12 cellular contexts compared by ENCODE assay signal in genomic region chr4:4455199-4455865, GRCh38.
DNase-seq lines count a peak whose midpoint lies in the region; ATAC-seq and TF ChIP-seq lines count a peak whose summit lies in the region.
"Had no signal": no experiment of that assay in that cellular context is flagged by ENCODE, and none has a peak within 500 bp of the region (broad histone marks: within the 10 kb centered on the region; RNA-seq: fewer than 3 reads in every experiment).

No MANE protein-coding gene starts in this region.

- H3K4me1 ChIP-seq in upper lobe of left lung, result no peaks in the 10 kb centered on the region

- H3K9me3 Mint-ChIP-seq in WTC11, result no peaks in the 10 kb centered on the region
- H3K9me3 Mint-ChIP-seq in activated CD4-positive, alpha-beta memory T cell treated with anti-CD3 and anti-CD28 coated beads, Interleukin-2, amount 10 ng/mL, durations not matched to agents 7 days and 5 days, result no peaks in the 10 kb centered on the region

- peaks cover 6 to 82% (median 36%) of the 10 kb centered on the region in 4 donors for H3K36me3 ChIP-seq in upper lobe of left lung

- H3K36me3 Mint-ChIP-seq in WTC11, result peaks cover 23% of the 10 kb centered on the region
- H3K36me3 Mint-ChIP-seq in activated CD4-positive, alpha-beta memory T cell treated with anti-CD3 and anti-CD28 coated beads, Interleukin-2, amount 10 ng/mL, durations not matched to agents 7 days and 5 days (ENCODE audit: low read depth), result peaks cover 15% of the 10 kb centered on the region

- POLR2A ChIA-PET in WTC11 (lab: Charles Lee), result no interaction called here
- POLR2A ChIA-PET in activated CD4-positive, alpha-beta memory T cell treated with anti-CD3 and anti-CD28 coated beads, Interleukin-2, amount 10 ng/mL, durations not matched to agents 7 days and 5 days (lab: Charles Lee), result no interaction called here

- H3K4me3 ChIP-seq in upper lobe of left lung, result no peak overlapping the region
- H3K4me3 ChIP-seq: BLaER1, coronary artery had no signal

- no peak for TF ChIP-seq EP300 in upper lobe of left lung (IDR thresholded peaks at IDR 0.05)

- no peak overlapping the region for H3K27ac ChIP-seq in upper lobe of left lung
- H3K27ac ChIP-seq: BLaER1, coronary artery had no signal

- whole genome bisulfite sequencing in upper lobe of left lung, 2 donors, result 95 to 97% methylated on average over 4 to 5 of the region's 5 CpGs

- peak; percentile 65 for ATAC-seq in GM18508 (IDR thresholded peaks at IDR 0.05; ENCODE audit: insufficient read depth, unreplicated experiment)
- ATAC-seq in GM21528 (IDR thresholded peaks at IDR 0.05; ENCODE audit: low FRiP score, unreplicated experiment), result peak; percentile 76
- ATAC-seq in HG03342 (IDR thresholded peaks at IDR 0.05; ENCODE audit: unreplicated experiment), result peak; percentile 65
- no peak for ATAC-seq in WTC11
- no peak for ATAC-seq in upper lobe of left lung (ENCODE audit: low FRiP score in 2 of 2)

- no peak for TF ChIP-seq CTCF in WTC11 (IDR thresholded peaks at IDR 0.05)
- no peak for TF ChIP-seq CTCF in upper lobe of left lung (IDR thresholded peaks at IDR 0.05)

- H3K4me1 Mint-ChIP-seq in WTC11, result peaks cover 45% of the 10 kb centered on the region
- H3K4me1 Mint-ChIP-seq in activated CD4-positive, alpha-beta memory T cell treated with anti-CD3 and anti-CD28 coated beads, Interleukin-2, amount 10 ng/mL, durations not matched to agents 7 days and 5 days, result peaks cover 2% of the 10 kb centered on the region

- H3K4me3 Mint-ChIP-seq in WTC11, result no peak overlapping the region
- H3K4me3 Mint-ChIP-seq in activated CD4-positive, alpha-beta memory T cell treated with anti-CD3 and anti-CD28 coated beads, Interleukin-2, amount 10 ng/mL, durations not matched to agents 7 days and 5 days, result no peak overlapping the region

- TF ChIP-seq POLR2A in upper lobe of left lung (IDR thresholded peaks at IDR 0.05), result no peak

- no peak overlapping the region for H3K27ac Mint-ChIP-seq in WTC11
- no peak overlapping the region for H3K27ac Mint-ChIP-seq in activated CD4-positive, alpha-beta memory T cell treated with anti-CD3 and anti-CD28 coated beads, Interleukin-2, amount 10 ng/mL, durations not matched to agents 7 days and 5 days

- H3K9me3 ChIP-seq in upper lobe of left lung, result no peaks in the 10 kb centered on the region
- H3K9me3 ChIP-seq: BLaER1 had no signal

- no peaks in the 10 kb centered on the region for H3K27me3 ChIP-seq in upper lobe of left lung
- H3K27me3 ChIP-seq: BLaER1 had no signal

- CTCF ChIA-PET in WTC11 (lab: Charles Lee), result no interaction called here
- CTCF ChIA-PET in activated CD4-positive, alpha-beta memory T cell treated with anti-CD3 and anti-CD28 coated beads, Interleukin-2, amount 10 ng/mL, durations not matched to agents 7 days and 5 days (lab: Charles Lee), result interaction anchor here (0.6 kb wide), 1 partner anchor 1525 kb away, joined by 3 read pairs; no protein-coding TSS in a partner anchor

- DNase-seq in RPMI7951 (ENCODE audit: low read depth), result peak; percentile 36
- DNase-seq in WTC11 (ENCODE audit: low spot score), result no peak
- DNase-seq in upper lobe of left lung, result no peak
- DNase-seq in activated CD4-positive, alpha-beta memory T cell treated with anti-CD3 and anti-CD28 coated beads, Interleukin-2, amount 10 ng/mL, durations not matched to agents 7 days and 5 days, result no peak
- DNase-seq in HuH-7 (ENCODE audit: low spot score), result no peak
- DNase-seq: activated gamma-delta T cell treated with Interleukin-2 at 50 U/mL for 16 hours, mammary epithelial cell had no signal

- no peaks in the 10 kb centered on the region for H3K27me3 Mint-ChIP-seq in WTC11 (ENCODE audit: low read depth)
- H3K27me3 Mint-ChIP-seq in activated CD4-positive, alpha-beta memory T cell treated with anti-CD3 and anti-CD28 coated beads, Interleukin-2, amount 10 ng/mL, durations not matched to agents 7 days and 5 days, result no peaks in the 10 kb centered on the region

TF ChIP-seq in WTC11, 78 proteins besides CTCF, POLR2A, EP300 and RAD21:
- TF ChIP-seq ZNF317 (CRISPR knock-in tag; IDR thresholded peaks at IDR 0.05; ENCODE audit: borderline replicate concordance, low read depth) (no peak), ATF2 (CRISPR knock-in tag; IDR thresholded peaks at IDR 0.05; ENCODE audit: borderline replicate concordance, low read depth) (no peak), JUN (CRISPR knock-in tag; IDR thresholded peaks at IDR 0.05) (no peak), E2F4 (CRISPR knock-in tag; IDR thresholded peaks at IDR 0.05; ENCODE audit: borderline replicate concordance, low read depth) (no peak), MAX (CRISPR knock-in tag; IDR thresholded peaks at IDR 0.05) (no peak), ZBTB21 (CRISPR knock-in tag; IDR thresholded peaks at IDR 0.05; ENCODE audit: borderline replicate concordance) (no peak), ATF1 (CRISPR knock-in tag; IDR thresholded peaks at IDR 0.05) (no peak), PREB (CRISPR knock-in tag; IDR thresholded peaks at IDR 0.05; ENCODE audit: borderline replicate concordance) (no peak), ZNF232 (CRISPR knock-in tag; IDR thresholded peaks at IDR 0.05) (no peak), ZNF396 (CRISPR knock-in tag; IDR thresholded peaks at IDR 0.05; ENCODE audit: borderline replicate concordance) (no peak), CBFB (CRISPR knock-in tag; IDR thresholded peaks at IDR 0.05; ENCODE audit: low read depth) (no peak), IRF1 (CRISPR knock-in tag; IDR thresholded peaks at IDR 0.05) (no peak), MYBL2 (CRISPR knock-in tag; IDR thresholded peaks at IDR 0.05) (no peak), ZSCAN18 (CRISPR knock-in tag; IDR thresholded peaks at IDR 0.05) (no peak), FOXJ3 (CRISPR knock-in tag; IDR thresholded peaks at IDR 0.05; ENCODE audit: borderline replicate concordance) (no peak), IRF2 (CRISPR knock-in tag; IDR thresholded peaks at IDR 0.05; ENCODE audit: borderline replicate concordance, low read depth) (no peak)
TF ChIP-seq in WTC11: peak in this region for 0.

Comparison
In these comparisons a context has a peak if more than half of its experiments do, and no peak if none do; other contexts are left out.
1. ATAC-seq: peak in GM18508 (single experiment), GM21528 (single experiment) and HG03342 (single experiment); none in WTC11 (single experiment) and upper lobe of left lung (0 of 2).